In genomic region chr2:120252207-120253020, GRCh38 we compare ENCODE assay signal across 1 cellular context.
TF ChIP-seq lines count a peak whose summit lies in the region.

RALB (plus strand) TSS chr2:120252852; CDS start chr2:120278665, 25,813 bp downstream.

TF ChIP-seq in WTC11, 78 proteins besides CTCF, POLR2A, EP300 and RAD21 (continued from another document):
- TF ChIP-seq PRDM15 (CRISPR knock-in tag; IDR thresholded peaks at IDR 0.05) (no peak), E2F5 (CRISPR knock-in tag; IDR thresholded peaks at IDR 0.05) (0 out of 2 replicates have a peak, but pooled peaks have one; percentile 36), PREB (CRISPR knock-in tag; IDR thresholded peaks at IDR 0.05; ENCODE audit: borderline replicate concordance) (no peak), ZBTB43 (CRISPR knock-in tag; IDR thresholded peaks at IDR 0.05) (no peak), MLX (CRISPR knock-in tag; IDR thresholded peaks at IDR 0.05) (no peak), MAX (CRISPR knock-in tag; IDR thresholded peaks at IDR 0.05) (peak; percentile 79), E2F4 (CRISPR knock-in tag; IDR thresholded peaks at IDR 0.05; ENCODE audit: borderline replicate concordance, low read depth) (no peak), ZNF232 (CRISPR knock-in tag; IDR thresholded peaks at IDR 0.05) (no peak), TEAD1 (CRISPR knock-in tag; IDR thresholded peaks at IDR 0.05) (peak; percentile 42; the same call in 1 of the 2 replicates)
TF ChIP-seq in WTC11: peak in this region for 7.
